1 cellular context compared by ENCODE assay signal in the genomic region with DNA sequence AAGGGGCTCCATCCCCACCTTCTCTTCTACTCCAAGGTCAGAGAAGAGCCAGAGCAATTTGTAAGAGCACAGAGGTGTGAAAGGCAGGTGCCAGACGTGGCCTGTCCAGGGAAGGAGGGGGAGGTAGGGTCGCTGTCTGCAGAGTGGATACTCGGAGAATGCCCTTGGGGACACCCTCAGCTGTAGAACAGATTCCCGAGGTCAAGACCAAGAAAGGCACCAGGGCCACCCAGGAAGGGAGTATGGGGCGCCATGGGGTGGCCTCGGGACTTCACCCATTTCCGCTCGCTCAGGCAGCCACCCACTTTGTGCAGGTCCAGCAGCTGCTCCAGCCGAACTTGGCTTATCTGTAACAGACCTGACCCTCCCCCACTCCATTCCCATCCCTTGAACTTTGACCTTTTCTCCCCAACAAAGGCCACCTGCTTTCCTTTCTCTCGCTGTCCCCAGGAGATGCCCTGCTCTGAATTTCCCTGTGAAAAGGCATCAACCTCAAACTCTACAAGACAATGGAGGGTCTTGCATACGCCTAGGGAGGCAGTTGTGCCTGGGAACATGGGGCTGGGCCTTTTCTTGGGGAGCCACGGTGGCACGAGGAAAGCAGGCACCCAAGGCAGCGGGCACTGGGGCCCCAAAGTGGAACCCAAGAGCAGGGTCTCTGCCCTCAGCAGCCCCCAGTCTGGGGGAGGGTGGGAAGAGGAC.
TF ChIP-seq lines count a peak whose summit lies in the region.

No MANE protein-coding gene starts in this region.

TF ChIP-seq in HepG2, 621 proteins besides CTCF, POLR2A, EP300 and RAD21 (continued from another document and continues in another):
- peak; percentile 65 for TF ChIP-seq NR2F2 (IDR thresholded peaks at IDR 0.05; ENCODE audit: borderline replicate concordance, low read depth)
- TF ChIP-seq MTA1 (CRISPR knock-in tag; IDR thresholded peaks at IDR 0.05; ENCODE audit: borderline replicate concordance): peak; percentile 44; the same call in 1 of the 2 replicates
- no peak for TF ChIP-seq ISX (CRISPR knock-in tag; conservative IDR thresholded peaks at IDR 0.05)
- TF ChIP-seq ZNF274 (CRISPR knock-in tag; IDR thresholded peaks at IDR 0.05): no peak; the same call in 1 of the 2 replicates
- no peak for TF ChIP-seq DPF2 (CRISPR knock-in tag; IDR thresholded peaks at IDR 0.05; ENCODE audit: borderline replicate concordance, low read depth)
- TF ChIP-seq ZNF33B (CRISPR knock-in tag; IDR thresholded peaks at IDR 0.05): no peak
- TF ChIP-seq ZZZ3 (CRISPR knock-in tag; IDR thresholded peaks at IDR 0.05; ENCODE audit: borderline replicate concordance): 0 out of 2 replicates have a peak, but pooled peaks have one; percentile 40
- TF ChIP-seq KAT8 (CRISPR knock-in tag; IDR thresholded peaks at IDR 0.05): no peak
- TF ChIP-seq MTF2 (CRISPR knock-in tag; IDR thresholded peaks at IDR 0.05; ENCODE audit: borderline replicate concordance): no peak
- TF ChIP-seq ZSCAN20 (CRISPR knock-in tag; IDR thresholded peaks at IDR 0.05; ENCODE audit: borderline replicate concordance): no peak
- TF ChIP-seq ZNF556 (CRISPR knock-in tag; IDR thresholded peaks at IDR 0.05; ENCODE audit: borderline replicate concordance): peak; percentile 74; the same call in 1 of the 2 replicates
- no peak for TF ChIP-seq ZNF460 (CRISPR knock-in tag; IDR thresholded peaks at IDR 0.05; ENCODE audit: borderline replicate concordance)
- TF ChIP-seq ZNF264 (CRISPR knock-in tag; IDR thresholded peaks at IDR 0.05): no peak
- TF ChIP-seq PRPF4 (IDR thresholded peaks at IDR 0.05; ENCODE audit: low read depth, low read length, poor library complexity, severe bottlenecking): no peak
- TF ChIP-seq AGO2 (optimal IDR thresholded peaks at IDR 0.05; ENCODE audit: low read depth, low read length): no peak
- TF ChIP-seq, protein P1, sequence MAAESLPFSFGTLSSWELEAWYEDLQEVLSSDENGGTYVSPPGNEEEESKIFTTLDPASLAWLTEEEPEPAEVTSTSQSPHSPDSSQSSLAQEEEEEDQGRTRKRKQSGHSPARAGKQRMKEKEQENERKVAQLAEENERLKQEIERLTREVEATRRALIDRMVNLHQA (CRISPR knock-in tag; IDR thresholded peaks at IDR 0.05): no peak
- TF ChIP-seq SKI (IDR thresholded peaks at IDR 0.05; ENCODE audit: partially characterized antibody): peak; percentile 29
- TF ChIP-seq SOX6 (IDR thresholded peaks at IDR 0.05): no peak
- TF ChIP-seq SOX6 (CRISPR knock-in tag; IDR thresholded peaks at IDR 0.05): peak; percentile 80
- TF ChIP-seq POLR2AphosphoS2 (IDR thresholded peaks at IDR 0.05; ENCODE audit: low read depth, low read length): no peak
- TF ChIP-seq MED13 (CRISPR knock-in tag; IDR thresholded peaks at IDR 0.05): no peak; the same call in 1 of the 2 replicates
- TF ChIP-seq SRSF9 (IDR thresholded peaks at IDR 0.05; ENCODE audit: borderline replicate concordance, insufficient read depth, low read depth, low read length, poor library complexity, severe bottlenecking): no peak
- TF ChIP-seq USF2 (IDR thresholded peaks at IDR 0.05; ENCODE audit: low read depth, low read length): no peak
- no peak for TF ChIP-seq USF2 (CRISPR knock-in tag; IDR thresholded peaks at IDR 0.05; ENCODE audit: borderline replicate concordance)
- TF ChIP-seq GPN1 (CRISPR knock-in tag; IDR thresholded peaks at IDR 0.05; ENCODE audit: borderline replicate concordance): no peak
- TF ChIP-seq, protein P2, sequence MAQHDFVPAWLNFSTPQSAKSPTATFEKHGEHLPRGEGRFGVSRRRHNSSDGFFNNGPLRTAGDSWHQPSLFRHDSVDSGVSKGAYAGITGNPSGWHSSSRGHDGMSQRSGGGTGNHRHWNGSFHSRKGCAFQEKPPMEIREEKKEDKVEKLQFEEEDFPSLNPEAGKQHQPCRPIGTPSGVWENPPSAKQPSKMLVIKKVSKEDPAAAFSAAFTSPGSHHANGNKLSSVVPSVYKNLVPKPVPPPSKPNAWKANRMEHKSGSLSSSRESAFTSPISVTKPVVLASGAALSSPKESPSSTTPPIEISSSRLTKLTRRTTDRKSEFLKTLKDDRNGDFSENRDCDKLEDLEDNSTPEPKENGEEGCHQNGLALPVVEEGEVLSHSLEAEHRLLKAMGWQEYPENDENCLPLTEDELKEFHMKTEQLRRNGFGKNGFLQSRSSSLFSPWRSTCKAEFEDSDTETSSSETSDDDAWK (CRISPR knock-in tag; IDR thresholded peaks at IDR 0.05): no peak
- no peak for TF ChIP-seq RFXANK (CRISPR knock-in tag; IDR thresholded peaks at IDR 0.05)
- TF ChIP-seq, protein P3, sequence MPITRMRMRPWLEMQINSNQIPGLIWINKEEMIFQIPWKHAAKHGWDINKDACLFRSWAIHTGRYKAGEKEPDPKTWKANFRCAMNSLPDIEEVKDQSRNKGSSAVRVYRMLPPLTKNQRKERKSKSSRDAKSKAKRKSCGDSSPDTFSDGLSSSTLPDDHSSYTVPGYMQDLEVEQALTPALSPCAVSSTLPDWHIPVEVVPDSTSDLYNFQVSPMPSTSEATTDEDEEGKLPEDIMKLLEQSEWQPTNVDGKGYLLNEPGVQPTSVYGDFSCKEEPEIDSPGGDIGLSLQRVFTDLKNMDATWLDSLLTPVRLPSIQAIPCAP (CRISPR knock-in tag; IDR thresholded peaks at IDR 0.05; ENCODE audit: low read depth): no peak
- TF ChIP-seq KMT2A (CRISPR knock-in tag; IDR thresholded peaks at IDR 0.05): no peak
- 0 out of 2 replicates have a peak, but pooled peaks have one; percentile 39 for TF ChIP-seq ZNF598 (CRISPR knock-in tag; IDR thresholded peaks at IDR 0.05; ENCODE audit: borderline replicate concordance)
- TF ChIP-seq ZNF10 (CRISPR knock-in tag; IDR thresholded peaks at IDR 0.05; ENCODE audit: borderline replicate concordance, low read depth): no peak
- no peak for TF ChIP-seq ZNF253 (CRISPR knock-in tag; IDR thresholded peaks at IDR 0.05; ENCODE audit: borderline replicate concordance)
- TF ChIP-seq AHR (CRISPR knock-in tag; IDR thresholded peaks at IDR 0.05): no peak
- TF ChIP-seq MXD4 (CRISPR knock-in tag; IDR thresholded peaks at IDR 0.05): no peak
- TF ChIP-seq ZFP90 (CRISPR knock-in tag; IDR thresholded peaks at IDR 0.05; ENCODE audit: borderline replicate concordance): no peak
- no peak for TF ChIP-seq EED (CRISPR knock-in tag; IDR thresholded peaks at IDR 0.05)
- no peak for TF ChIP-seq HNRNPUL1 (IDR thresholded peaks at IDR 0.05; ENCODE audit: low read depth, low read length)
- TF ChIP-seq MLX (CRISPR knock-in tag; IDR thresholded peaks at IDR 0.05): 0 out of 2 replicates have a peak, but pooled peaks have one; percentile 19
- no peak for TF ChIP-seq ZFP37 (CRISPR knock-in tag; IDR thresholded peaks at IDR 0.05; ENCODE audit: borderline replicate concordance)
- TF ChIP-seq, protein P4, sequence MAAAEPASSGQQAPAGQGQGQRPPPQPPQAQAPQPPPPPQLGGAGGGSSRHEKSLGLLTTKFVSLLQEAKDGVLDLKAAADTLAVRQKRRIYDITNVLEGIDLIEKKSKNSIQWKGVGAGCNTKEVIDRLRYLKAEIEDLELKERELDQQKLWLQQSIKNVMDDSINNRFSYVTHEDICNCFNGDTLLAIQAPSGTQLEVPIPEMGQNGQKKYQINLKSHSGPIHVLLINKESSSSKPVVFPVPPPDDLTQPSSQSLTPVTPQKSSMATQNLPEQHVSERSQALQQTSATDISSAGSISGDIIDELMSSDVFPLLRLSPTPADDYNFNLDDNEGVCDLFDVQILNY (CRISPR knock-in tag; conservative IDR thresholded peaks at IDR 0.05): no peak
- TF ChIP-seq TIGD3 (CRISPR knock-in tag; IDR thresholded peaks at IDR 0.05; ENCODE audit: borderline replicate concordance): no peak
- TF ChIP-seq CREB1 (IDR thresholded peaks at IDR 0.05): no peak
- no peak for TF ChIP-seq CREB1 (CRISPR knock-in tag; IDR thresholded peaks at IDR 0.05)
- 0 out of 2 replicates have a peak, but pooled peaks have one; percentile 66 for TF ChIP-seq MEIS1 (CRISPR knock-in tag; IDR thresholded peaks at IDR 0.05; ENCODE audit: borderline replicate concordance)
- peak; percentile 70; the same call in 1 of the 2 replicates for TF ChIP-seq THRA (CRISPR knock-in tag; IDR thresholded peaks at IDR 0.05; ENCODE audit: borderline replicate concordance)
- TF ChIP-seq HNRNPLL (IDR thresholded peaks at IDR 0.05; ENCODE audit: low read depth, low read length, poor library complexity, severe bottlenecking): no peak
- no peak for TF ChIP-seq ZNF12 (CRISPR knock-in tag; IDR thresholded peaks at IDR 0.05)
- TF ChIP-seq CAMTA2 (CRISPR knock-in tag; IDR thresholded peaks at IDR 0.05; ENCODE audit: borderline replicate concordance): no peak
- TF ChIP-seq GTF3A (CRISPR knock-in tag; conservative IDR thresholded peaks at IDR 0.05): no peak
- TF ChIP-seq, protein P5, sequence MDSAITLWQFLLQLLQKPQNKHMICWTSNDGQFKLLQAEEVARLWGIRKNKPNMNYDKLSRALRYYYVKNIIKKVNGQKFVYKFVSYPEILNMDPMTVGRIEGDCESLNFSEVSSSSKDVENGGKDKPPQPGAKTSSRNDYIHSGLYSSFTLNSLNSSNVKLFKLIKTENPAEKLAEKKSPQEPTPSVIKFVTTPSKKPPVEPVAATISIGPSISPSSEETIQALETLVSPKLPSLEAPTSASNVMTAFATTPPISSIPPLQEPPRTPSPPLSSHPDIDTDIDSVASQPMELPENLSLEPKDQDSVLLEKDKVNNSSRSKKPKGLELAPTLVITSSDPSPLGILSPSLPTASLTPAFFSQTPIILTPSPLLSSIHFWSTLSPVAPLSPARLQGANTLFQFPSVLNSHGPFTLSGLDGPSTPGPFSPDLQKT (CRISPR knock-in tag; IDR thresholded peaks at IDR 0.05; ENCODE audit: borderline replicate concordance): no peak
- TF ChIP-seq, protein P6, sequence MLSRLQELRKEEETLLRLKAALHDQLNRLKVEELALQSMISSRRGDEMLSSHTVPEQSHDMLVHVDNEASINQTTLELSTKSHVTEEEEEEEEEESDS (CRISPR knock-in tag; IDR thresholded peaks at IDR 0.05; ENCODE audit: borderline replicate concordance): no peak
- no peak for TF ChIP-seq TCF12 (IDR thresholded peaks at IDR 0.05)
- TF ChIP-seq TCF12 (CRISPR knock-in tag; IDR thresholded peaks at IDR 0.05): no peak
- no peak for TF ChIP-seq ZNF263 (CRISPR knock-in tag; IDR thresholded peaks at IDR 0.05)
- TF ChIP-seq ETS1 (CRISPR knock-in tag; IDR thresholded peaks at IDR 0.05): no peak
- no peak for TF ChIP-seq HNRNPL (IDR thresholded peaks at IDR 0.05; ENCODE audit: low read depth, low read length)
